16 cellular contexts compared by ENCODE assay signal in genomic region chr2:47063159-47063930, GRCh38.
DNase-seq lines count a peak whose midpoint lies in the region; ATAC-seq, FAIRE-seq and TF ChIP-seq lines count a peak whose summit lies in the region.
"Had no signal": no experiment of that assay in that cellular context is flagged by ENCODE, and none has a peak within 500 bp of the region (broad histone marks: within the 10 kb centered on the region; RNA-seq: fewer than 3 reads in every experiment).

No MANE protein-coding gene starts in this region.

- H3K9me3 ChIP-seq in SK-N-SH (no peaks in the 10 kb centered on the region), smooth muscle cell (replicated peaks; ENCODE audit: low read depth) (no peaks in the 10 kb centered on the region), HepG2 (ENCODE audit: low read length) (no peaks in the 10 kb centered on the region)
- H3K9me3 ChIP-seq: colonic mucosa, neutrophil had no signal

- H3K27me3 ChIP-seq in SK-N-SH (ENCODE audit: insufficient read depth) (no peaks in the 10 kb centered on the region), smooth muscle cell (ENCODE audit: low read depth) (no peaks in the 10 kb centered on the region), HepG2 (ENCODE audit: control insufficient read depth in 1 of 2, insufficient read depth in 2 of 2, low read length in 2 of 2) (no peaks in the 10 kb centered on the region)
- H3K27me3 ChIP-seq: colonic mucosa, neutrophil had no signal

- peak overlapping the region; percentile 8; the same call in 1 of the 2 replicates for H3K4me2 ChIP-seq in SK-N-SH
- peak overlapping the region; percentile 13 for H3K4me2 ChIP-seq in smooth muscle cell
- H3K4me2 ChIP-seq in HepG2 (ENCODE audit: low read depth, low read length), result no peak overlapping the region

- FAIRE-seq in HepG2 (lab: Jason Lieb, UNC), result no peak
- FAIRE-seq: islet of Langerhans had no signal

- H3K27ac ChIP-seq in SK-N-SH (ENCODE audit: low read depth in 2 of 2, low read length in 1 of 2) (peak overlapping the region; percentile 97 to 100), smooth muscle cell (ENCODE audit: low read depth) (peak overlapping the region; percentile 7), HepG2 (ENCODE audit: extremely low read length, insufficient read depth, low read length) (no peak overlapping the region)
- H3K27ac ChIP-seq: colonic mucosa, neutrophil had no signal

- H3F3A ChIP-seq in SK-N-SH (replicated peaks; ENCODE audit: insufficient read depth) (peaks cover 45% of the 10 kb centered on the region), smooth muscle cell (ENCODE audit: low read depth) (peaks cover 20% of the 10 kb centered on the region)

- TF ChIP-seq EP300 in SK-N-SH (IDR thresholded peaks at IDR 0.05; ENCODE audit: borderline replicate concordance in 1 of 2, low read depth in 1 of 2, low read length in 1 of 2) (no peak; a peak in 1 of 4 replicates), HepG2 (IDR thresholded peaks at IDR 0.05; ENCODE audit: low read depth in 2 of 2, low read length in 2 of 2) (no peak), HepG2 (CRISPR knock-in tag; IDR thresholded peaks at IDR 0.05; ENCODE audit: borderline replicate concordance) (no peak)

- no peak for TF ChIP-seq POLR2A in HepG2 (IDR thresholded peaks at IDR 0.05; ENCODE audit: insufficient read depth in 1 of 2, low read depth in 2 of 2, low read length in 2 of 2)

- TF ChIP-seq CTCF in SK-N-SH (IDR thresholded peaks at IDR 0.05), result no peak
- TF ChIP-seq CTCF in smooth muscle cell (IDR thresholded peaks at IDR 0.05; ENCODE audit: borderline replicate concordance, insufficient read depth, poor library complexity, severe bottlenecking), result no peak
- TF ChIP-seq CTCF in HepG2 (CRISPR knock-in tag; IDR thresholded peaks at IDR 0.05), result no peak

- H3K79me2 ChIP-seq in SK-N-SH (ENCODE audit: insufficient read depth), result peaks cover 15% of the 10 kb centered on the region; the same call in 1 of the 2 replicates
- no peaks in the 10 kb centered on the region for H3K79me2 ChIP-seq in smooth muscle cell (ENCODE audit: low read depth)
- H3K79me2 ChIP-seq in HepG2 (ENCODE audit: insufficient read depth, low read length), result no peaks in the 10 kb centered on the region

- H3K9ac ChIP-seq in SK-N-SH (peak overlapping the region; percentile 3; the same call in 1 of the 2 replicates), smooth muscle cell (ENCODE audit: low read depth) (no peak overlapping the region), HepG2 (ENCODE audit: insufficient read depth, low read depth, low read length) (no peak overlapping the region)

- 43% methylated on average over 4 of the region's 7 CpGs for WGBS in SK-N-SH (ENCODE audit: low lambda C conversion rate)
- 50% methylated on average over 7 of the region's 7 CpGs for WGBS in smooth muscle cell (ENCODE audit: low lambda C conversion rate)
- WGBS in HepG2 (ENCODE audit: low lambda C conversion rate), result 92% methylated on average over 5 of the region's 7 CpGs

- H3K4me1 ChIP-seq in SK-N-SH (ENCODE audit: control insufficient read depth in 1 of 2, insufficient read depth in 2 of 2, low read depth in 1 of 2, low read length in 1 of 2) (peaks cover 44 to 87% of the 10 kb centered on the region in 2 experiments), smooth muscle cell (ENCODE audit: low read depth) (peaks cover 24% of the 10 kb centered on the region), HepG2 (ENCODE audit: insufficient read depth, low read length) (peaks cover 49% of the 10 kb centered on the region)

- H2AFZ ChIP-seq in SK-N-SH (ENCODE audit: low read depth) (no peak overlapping the region), smooth muscle cell (ENCODE audit: low read depth) (no peak overlapping the region), HepG2 (ENCODE audit: low read length) (no peak overlapping the region)

- CTCF ChIA-PET in SK-N-SH (lab: Yijun Ruan, JAX), result interaction anchor here (0.8 to 3.2 kb wide), 7 partner anchors 9 to 260 kb away, joined by 3 to 22 read pairs (median 7); no protein-coding TSS in a partner anchor
- CTCF ChIA-PET in HepG2 (lab: Yijun Ruan, JAX; ENCODE audit: low intra/inter-chr PET ratio, low total read pairs), result no interaction called here

- H3K36me3 ChIP-seq in SK-N-SH (replicated peaks in 1 of 2; ENCODE audit: control insufficient read depth in 1 of 2, insufficient read depth in 2 of 2, low read length in 1 of 2) (peaks cover 0 to 9% of the 10 kb centered on the region in 2 experiments), smooth muscle cell (ENCODE audit: low read depth) (no peaks in the 10 kb centered on the region), HepG2 (replicated peaks in 1 of 2; ENCODE audit: control insufficient read depth in 1 of 2, insufficient read depth in 2 of 2, low read length in 2 of 2) (peaks cover 15 to 34% of the 10 kb centered on the region in 2 experiments)
- H3K36me3 ChIP-seq: colonic mucosa had no signal

- H3K9me2 ChIP-seq in SK-N-SH, result no peaks in the 10 kb centered on the region

- intact Hi-C loops in HepG2 (cut with micrococcal nuclease; ENCODE audit: unreplicated experiment), result no loop called here

- in situ Hi-C loops in HepG2 (cut with HindIII; ENCODE audit: extremely low pct_ligation_motif_present, low pct_unique_long_range_greater_than_20kb), result no loop called here

- H3K4me3 ChIP-seq in SK-N-SH (ENCODE audit: low read depth in 2 of 2, low read length in 1 of 2) (no peak overlapping the region), smooth muscle cell (no peak overlapping the region), HepG2 (replicated peaks in 1 of 3; ENCODE audit: insufficient read depth in 1 of 3, low read depth in 2 of 3, low read length in 3 of 3) (no peak overlapping the region)
- H3K4me3 ChIP-seq: colonic mucosa had no signal

- DNase-seq in EH (ENCODE audit: low read depth) (peak; percentile 50), SK-N-SH (no peak), islet precursor cell (peak; percentile 80), smooth muscle cell (lab: John Stamatoyannopoulos, UW; ENCODE audit: unreplicated experiment) (no peak), HepG2 (ENCODE audit: low spot score) (no peak), NCI-H2107 treated with DMSO at 0.1 percent for 48 hours (lab: John Stamatoyannopoulos, UW; ENCODE audit: unreplicated experiment) (no peak)
- DNase-seq: activated CD4-positive, alpha-beta T cell treated with anti-CD3 and anti-CD28 coated beads, Interleukin-2, amount 50 U/mL, for 48 hours; activated naive CD4-positive, alpha-beta T cell treated with anti-CD3 and anti-CD28 coated beads, Interleukin-2, amount 10 ng/mL, durations not matched to agents 7 days and 5 days; colonic mucosa; Kasumi-1; NCI-H2029 treated with DMSO at 0.1 percent for 48 hours; stimulated activated CD4-positive, alpha-beta T cell treated with anti-CD3 and anti-CD28 coated beads, Interleukin-15, amount 100 ng/mL, for 24 hours had no signal

- ATAC-seq in HepG2, result no peak
- ATAC-seq in GM21576 (IDR thresholded peaks at IDR 0.05; ENCODE audit: unreplicated experiment), result no peak
- ATAC-seq in GM21825 (IDR thresholded peaks at IDR 0.05; ENCODE audit: unreplicated experiment), result no peak

- BruUV-seq in HepG2 (replicated peaks; lab: Mats Ljungman, UMichigan), result no TSS peak

- no peak for TF ChIP-seq RAD21 in SK-N-SH (IDR thresholded peaks at IDR 0.05; ENCODE audit: low read length)
- no peak for TF ChIP-seq RAD21 in HepG2 (CRISPR knock-in tag; IDR thresholded peaks at IDR 0.05)

- POLR2A ChIA-PET in SK-N-SH (lab: Yijun Ruan, JAX), result interaction anchor here (0.6 to 4.8 kb wide), 10 partner anchors 9 to 177 kb away, joined by 3 to 27 read pairs (median 6); no protein-coding TSS in a partner anchor
- POLR2A ChIA-PET in HepG2 (lab: Yijun Ruan, JAX), result no interaction called here

- H4K20me1 ChIP-seq in SK-N-SH (ENCODE audit: insufficient read depth), result no peaks in the 10 kb centered on the region
- no peaks in the 10 kb centered on the region for H4K20me1 ChIP-seq in smooth muscle cell (ENCODE audit: low read depth)
- no peaks in the 10 kb centered on the region for H4K20me1 ChIP-seq in HepG2 (ENCODE audit: insufficient read depth, low read length)

TF ChIP-seq in SK-N-SH, 30 proteins besides CTCF, POLR2A, EP300 and RAD21:
- peak; percentile 20; the same call in 1 of the 2 replicates for TF ChIP-seq MXI1 (IDR thresholded peaks at IDR 0.05; ENCODE audit: low read depth, low read length)
- TF ChIP-seq TEAD4 (IDR thresholded peaks at IDR 0.05; ENCODE audit: borderline replicate concordance, insufficient read depth), result no peak
TF ChIP-seq in SK-N-SH: peak in this region for 1.

TF ChIP-seq in HepG2, 621 proteins besides CTCF, POLR2A, EP300 and RAD21 (continues in another document):
- no peak for TF ChIP-seq BRD4 (CRISPR knock-in tag; IDR thresholded peaks at IDR 0.05)
- TF ChIP-seq, protein P1, sequence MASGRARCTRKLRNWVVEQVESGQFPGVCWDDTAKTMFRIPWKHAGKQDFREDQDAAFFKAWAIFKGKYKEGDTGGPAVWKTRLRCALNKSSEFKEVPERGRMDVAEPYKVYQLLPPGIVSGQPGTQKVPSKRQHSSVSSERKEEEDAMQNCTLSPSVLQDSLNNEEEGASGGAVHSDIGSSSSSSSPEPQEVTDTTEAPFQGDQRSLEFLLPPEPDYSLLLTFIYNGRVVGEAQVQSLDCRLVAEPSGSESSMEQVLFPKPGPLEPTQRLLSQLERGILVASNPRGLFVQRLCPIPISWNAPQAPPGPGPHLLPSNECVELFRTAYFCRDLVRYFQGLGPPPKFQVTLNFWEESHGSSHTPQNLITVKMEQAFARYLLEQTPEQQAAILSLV (CRISPR knock-in tag; IDR thresholded peaks at IDR 0.05; ENCODE audit: borderline replicate concordance), result no peak

Comparison
In these comparisons a context has a peak if more than half of its experiments do, and no peak if none do; other contexts are left out.
1. DNase-seq: peak in EH (single experiment) and islet precursor cell (single experiment); none in SK-N-SH (single experiment), smooth muscle cell (single experiment), HepG2 (single experiment) and NCI-H2107 treated with DMSO at 0.1 percent for 48 hours (single experiment).